ENCODE assay signal across 8 cellular contexts in the genomic region with DNA sequence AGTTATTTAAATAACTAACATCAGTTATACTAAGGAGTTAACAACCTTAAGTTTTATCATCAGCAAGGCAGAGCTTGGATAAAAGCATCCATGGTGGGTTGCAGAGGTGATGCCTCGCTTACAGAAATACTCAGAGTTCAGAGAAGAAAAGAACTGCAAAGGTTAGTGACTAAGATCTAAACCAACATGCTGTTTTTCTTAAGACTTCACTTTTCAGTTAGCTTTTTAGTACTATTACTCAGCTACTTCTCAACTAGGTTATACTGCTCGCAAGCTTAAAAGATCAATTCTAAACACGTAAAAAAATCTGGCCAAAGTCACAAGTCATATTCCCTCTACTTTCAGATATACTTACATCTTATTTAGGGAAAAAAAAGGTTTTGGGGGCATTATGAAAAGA. TPM values are rescaled to one million over a fixed set of nuclear protein-coding genes. Genes with fewer than 3 reads are reported as not detected.
DNase-seq lines count a peak whose midpoint lies in the region; ATAC-seq and TF ChIP-seq lines count a peak whose summit lies in the region.

No MANE protein-coding gene starts in this region.

- H3K36me3 ChIP-seq in left ventricle myocardium inferior (peaks cover 11% of the 10 kb centered on the region), mesenchymal stem cell (ENCODE audit: control insufficient read depth in 1 of 2, insufficient read depth in 2 of 2, low read depth in 1 of 2, low read length in 2 of 2) (peaks cover 6 to 12% of the 10 kb centered on the region in 2 experiments), urinary bladder (ENCODE audit: insufficient read depth) (no peaks in the 10 kb centered on the region)

- H3K4me3 Mint-ChIP-seq in activated T-helper 1 cell treated with anti-CD3 and anti-CD28 coated beads, Interleukin-12 subunit alpha, Interleukin-12 subunit beta, Interleukin-2, Interleukin-4 antibody, amounts not matched to agents 30 ng/mL and 10 ng/mL and 1 ng/mL, durations not matched to agents 14 hours and 24 hours and 36 hours: peak overlapping the region; percentile 100

- H2AK5ac ChIP-seq in mesenchymal stem cell (ENCODE audit: low read length, severe bottlenecking): no peak overlapping the region

- H3K4me1 ChIP-seq in left ventricle myocardium inferior: peaks cover 88% of the 10 kb centered on the region
- H3K4me1 ChIP-seq in mesenchymal stem cell (ENCODE audit: control insufficient read depth, insufficient read depth, low read depth, low read length): peaks cover 19% of the 10 kb centered on the region
- no peaks in the 10 kb centered on the region for H3K4me1 ChIP-seq in urinary bladder (ENCODE audit: insufficient read depth)

- H3K4me2 ChIP-seq in mesenchymal stem cell (ENCODE audit: low read length, poor library complexity, severe bottlenecking): peak overlapping the region; percentile 55

- H3K79me1 ChIP-seq in mesenchymal stem cell (replicated peaks; ENCODE audit: low read length, poor library complexity, severe bottlenecking): peaks cover 4% of the 10 kb centered on the region

- no peaks in the 10 kb centered on the region for H3K27me3 ChIP-seq in left ventricle myocardium inferior (ENCODE audit: low read depth)
- no peaks in the 10 kb centered on the region for H3K27me3 ChIP-seq in mesenchymal stem cell (ENCODE audit: control insufficient read depth in 1 of 2, insufficient read depth in 1 of 2, low read length in 2 of 2)

- H3K4me3 ChIP-seq in left ventricle myocardium inferior: peak overlapping the region; percentile 100
- H3K4me3 ChIP-seq in mesenchymal stem cell (ENCODE audit: insufficient read depth in 1 of 2, low read depth in 1 of 2, low read length in 2 of 2): peak overlapping the region in 1 of 2 experiments; percentile 94
- peak overlapping the region; percentile 19 for H3K4me3 ChIP-seq in urinary bladder (ENCODE audit: low read depth, low read length)

- peak overlapping the region; percentile 94 for H3K27ac Mint-ChIP-seq in activated T-helper 1 cell treated with anti-CD3 and anti-CD28 coated beads, Interleukin-12 subunit alpha, Interleukin-12 subunit beta, Interleukin-2, Interleukin-4 antibody, amounts not matched to agents 30 ng/mL and 10 ng/mL and 1 ng/mL, durations not matched to agents 14 hours and 24 hours and 36 hours

- no peak overlapping the region for H3K18ac ChIP-seq in mesenchymal stem cell (ENCODE audit: low read depth in 1 of 2, low read length in 2 of 2)

- no peak overlapping the region for H3K14ac ChIP-seq in mesenchymal stem cell (ENCODE audit: low read length in 2 of 2)

- intact Hi-C loops in left ventricle myocardium inferior (cut with micrococcal nuclease): no loop called here
- intact Hi-C loops in cardiac septum (cut with DNase I): loop anchor here (5.0 kb wide), 3 partner anchors 43 to 128 kb away; a partner anchor contains a TSS
- intact Hi-C loops in activated T-helper 1 cell treated with anti-CD3 and anti-CD28 coated beads, Interleukin-12 subunit alpha, Interleukin-12 subunit beta, Interleukin-2, Interleukin-4 antibody, amounts not matched to agents 30 ng/mL and 10 ng/mL and 1 ng/mL, durations not matched to agents 14 hours and 24 hours and 36 hours (cut with micrococcal nuclease): loop anchor here (1.0 to 5.0 kb wide), 5 partner anchors 9 to 458 kb away; a partner anchor contains a TSS

- ATAC-seq in GM21786 (IDR thresholded peaks at IDR 0.05; ENCODE audit: unreplicated experiment) (no peak), HG02798 (IDR thresholded peaks at IDR 0.05; ENCODE audit: poor library complexity, unreplicated experiment) (no peak)

- no peaks in the 10 kb centered on the region for H3K9me3 Mint-ChIP-seq in activated T-helper 1 cell treated with anti-CD3 and anti-CD28 coated beads, Interleukin-12 subunit alpha, Interleukin-12 subunit beta, Interleukin-2, Interleukin-4 antibody, amounts not matched to agents 30 ng/mL and 10 ng/mL and 1 ng/mL, durations not matched to agents 14 hours and 24 hours and 36 hours

- H4K8ac ChIP-seq in mesenchymal stem cell (ENCODE audit: low read length): no peak overlapping the region

- H3K27me3 Mint-ChIP-seq in activated T-helper 1 cell treated with anti-CD3 and anti-CD28 coated beads, Interleukin-12 subunit alpha, Interleukin-12 subunit beta, Interleukin-2, Interleukin-4 antibody, amounts not matched to agents 30 ng/mL and 10 ng/mL and 1 ng/mL, durations not matched to agents 14 hours and 24 hours and 36 hours (ENCODE audit: insufficient read depth): no peaks in the 10 kb centered on the region

- H2AFZ ChIP-seq in mesenchymal stem cell (ENCODE audit: low read depth, low read length): no peak overlapping the region

- no peak overlapping the region for H3K4ac ChIP-seq in mesenchymal stem cell (ENCODE audit: low read depth in 1 of 2, low read length in 2 of 2)

- H3K4me1 Mint-ChIP-seq in activated T-helper 1 cell treated with anti-CD3 and anti-CD28 coated beads, Interleukin-12 subunit alpha, Interleukin-12 subunit beta, Interleukin-2, Interleukin-4 antibody, amounts not matched to agents 30 ng/mL and 10 ng/mL and 1 ng/mL, durations not matched to agents 14 hours and 24 hours and 36 hours (ENCODE audit: low read depth): peaks cover 63% of the 10 kb centered on the region

- DNase-seq in left ventricle myocardium inferior: no peak
- DNase-seq in cardiac septum (ENCODE audit: low spot score): no peak
- no peak for DNase-seq in activated T-helper 1 cell treated with anti-CD3 and anti-CD28 coated beads, Interleukin-12 subunit alpha, Interleukin-12 subunit beta, Interleukin-2, Interleukin-4 antibody, amounts not matched to agents 30 ng/mL and 10 ng/mL and 1 ng/mL, durations not matched to agents 14 hours and 24 hours and 36 hours (ENCODE audit: low spot score)
- DNase-seq in mesenchymal stem cell: no peak
- no peak for DNase-seq in SK-N-DZ (ENCODE audit: low spot score)

- H3K36me3 Mint-ChIP-seq in activated T-helper 1 cell treated with anti-CD3 and anti-CD28 coated beads, Interleukin-12 subunit alpha, Interleukin-12 subunit beta, Interleukin-2, Interleukin-4 antibody, amounts not matched to agents 30 ng/mL and 10 ng/mL and 1 ng/mL, durations not matched to agents 14 hours and 24 hours and 36 hours (ENCODE audit: low read depth): peaks cover 36% of the 10 kb centered on the region

- H2BK120ac ChIP-seq in mesenchymal stem cell (ENCODE audit: low read depth, low read length): no peak overlapping the region

- H2BK5ac ChIP-seq in mesenchymal stem cell (ENCODE audit: low read depth, low read length, poor library complexity, severe bottlenecking): no peak overlapping the region

- H3K9me3 ChIP-seq in left ventricle myocardium inferior (replicated peaks) (no peaks in the 10 kb centered on the region), mesenchymal stem cell (ENCODE audit: control insufficient read depth, low read length) (no peaks in the 10 kb centered on the region)

- H3K27ac ChIP-seq in left ventricle myocardium inferior (replicated peaks) (peak overlapping the region; percentile 59), mesenchymal stem cell (ENCODE audit: low read length, poor library complexity, severe bottlenecking) (no peak overlapping the region), urinary bladder (ENCODE audit: low read depth) (no peak overlapping the region)

- H3K9ac ChIP-seq in mesenchymal stem cell (ENCODE audit: low read length): peak overlapping the region; percentile 92

- H3K23ac ChIP-seq in mesenchymal stem cell (ENCODE audit: low read length in 2 of 2): no peak overlapping the region

- no peak overlapping the region for H4K91ac ChIP-seq in mesenchymal stem cell (ENCODE audit: low read length)

- 100% methylated on average over 2 of the region's 3 CpGs for WGBS in mesenchymal stem cell
- WGBS in urinary bladder: 51% methylated on average over 3 of the region's 3 CpGs

- H2BK15ac ChIP-seq in mesenchymal stem cell (ENCODE audit: low read depth, poor library complexity, severe bottlenecking): no peak overlapping the region

- no peak overlapping the region for H2BK12ac ChIP-seq in mesenchymal stem cell (ENCODE audit: low read length in 2 of 2)

- no peak for TF ChIP-seq CTCF in left ventricle myocardium inferior (IDR thresholded peaks at IDR 0.05; ENCODE audit: borderline replicate concordance)

RNA-seq across cellular contexts. Expression of a gene that starts 2.8 kb away (rescaled TPM):
- total RNA-seq in left ventricle myocardium inferior (156 TPM), cardiac septum (102 TPM), urinary bladder (203 TPM)
- total RNA-seq in activated T-helper 1 cell treated with anti-CD3 and anti-CD28 coated beads, Interleukin-12 subunit alpha, Interleukin-12 subunit beta, Interleukin-2, Interleukin-4 antibody, amounts not matched to agents 30 ng/mL and 10 ng/mL and 1 ng/mL, durations not matched to agents 14 hours and 24 hours and 36 hours: 449 and 469 TPM in 2 replicates
- 121 TPM for polyA plus RNA-seq in mesenchymal stem cell (2013, experiment 1 of 2)
- polyA plus RNA-seq in mesenchymal stem cell (2013, experiment 2 of 2): 123 TPM
- 110 TPM for polyA plus RNA-seq in urinary bladder
- 171 and 190 TPM in 2 replicates for polyA plus RNA-seq in SK-N-DZ (2014; cell fraction: cytosol; rRNA removed)
- 202 and 280 TPM in 2 replicates for polyA plus RNA-seq in SK-N-DZ (2014; cell fraction: nucleus; rRNA removed)

RNA-seq across cellular contexts. Expression of a gene that starts 51.0 kb away (rescaled TPM):
- total RNA-seq in left ventricle myocardium inferior (11.5 TPM), cardiac septum (3.5 TPM), urinary bladder (9.9 TPM)
- 13.8 and 16.7 TPM in 2 replicates for total RNA-seq in activated T-helper 1 cell treated with anti-CD3 and anti-CD28 coated beads, Interleukin-12 subunit alpha, Interleukin-12 subunit beta, Interleukin-2, Interleukin-4 antibody, amounts not matched to agents 30 ng/mL and 10 ng/mL and 1 ng/mL, durations not matched to agents 14 hours and 24 hours and 36 hours
- polyA plus RNA-seq in mesenchymal stem cell (2013, experiment 1 of 2): 5.3 TPM
- 5.5 TPM for polyA plus RNA-seq in mesenchymal stem cell (2013, experiment 2 of 2)
- 9.7 TPM for polyA plus RNA-seq in urinary bladder
- 3.1 and 4.6 TPM in 2 replicates for polyA plus RNA-seq in SK-N-DZ (2014; cell fraction: cytosol; rRNA removed)
- 2.0 and 2.1 TPM in 2 replicates for polyA plus RNA-seq in SK-N-DZ (2014; cell fraction: nucleus; rRNA removed)
